In genomic region chr19:45164577-45165335, GRCh38 we compare ENCODE assay signal across 9 cellular contexts. TPM values are rescaled to one million over a fixed set of nuclear protein-coding genes. Genes with fewer than 3 reads are reported as not detected.
DNase-seq lines count a peak whose midpoint lies in the region; ATAC-seq and TF ChIP-seq lines count a peak whose summit lies in the region.
"Had no signal": no experiment of that assay in that cellular context is flagged by ENCODE, and none has a peak within 500 bp of the region (broad histone marks: within the 10 kb centered on the region; RNA-seq: fewer than 3 reads in every experiment).

No MANE protein-coding gene starts in this region.

- H3K27me3 Mint-ChIP-seq in memory B cell: peaks cover 11% of the 10 kb centered on the region

- DNase-seq in SHP77 treated with DMSO at 0.1 percent for 48 hours (lab: John Stamatoyannopoulos, UW): peak; percentile 17
- DNase-seq in brain microvascular endothelial cell: peak; percentile 45
- peak; percentile 26 to 46 for DNase-seq in memory B cell (ENCODE audit: low spot score in 2 of 2)
- DNase-seq in ureter (ENCODE audit: low spot score): peak; percentile 83
- DNase-seq in NCI-H2081 treated with DMSO at 0.1 percent for 48 hours (lab: John Stamatoyannopoulos, UW): no peak

- peak; percentile 81 for ATAC-seq in GM18511 (IDR thresholded peaks at IDR 0.05; ENCODE audit: unreplicated experiment)
- ATAC-seq in HG02798 (IDR thresholded peaks at IDR 0.05; ENCODE audit: poor library complexity, unreplicated experiment): peak; percentile 72
- ATAC-seq in memory B cell (ENCODE audit: low read depth): peak; percentile 89
- ATAC-seq in HG03135 (IDR thresholded peaks at IDR 0.05; ENCODE audit: unreplicated experiment): no peak

- TF ChIP-seq CTCF in brain microvascular endothelial cell (IDR thresholded peaks at IDR 0.05; ENCODE audit: low read depth, low read length, missing control alignments): peak; percentile 13

- H3K27me3 ChIP-seq in brain microvascular endothelial cell (replicated peaks): peaks cover 5% of the 10 kb centered on the region

- H3K4me3 ChIP-seq in brain microvascular endothelial cell (ENCODE audit: low read depth, low read length): no peak overlapping the region

- H3K36me3 Mint-ChIP-seq in memory B cell: no peaks in the 10 kb centered on the region

- H3K4me1 Mint-ChIP-seq in memory B cell: peaks cover 16% of the 10 kb centered on the region

- in situ Hi-C loops in brain microvascular endothelial cell (cut with HindIII; ENCODE audit: low pct_ligation_motif_present, low sequenced_read_pairs): no loop called here

- no peaks in the 10 kb centered on the region for H3K36me3 ChIP-seq in brain microvascular endothelial cell (replicated peaks)

- no peak overlapping the region for H3K27ac ChIP-seq in brain microvascular endothelial cell
- H3K27ac ChIP-seq: parathyroid adenoma had no signal

- H3K9me3 Mint-ChIP-seq in memory B cell: no peaks in the 10 kb centered on the region

- no peak overlapping the region for H3K4me3 Mint-ChIP-seq in memory B cell

- H3K27ac Mint-ChIP-seq in memory B cell: no peak overlapping the region

RNA-seq across cellular contexts. Expression of gene NKPD1, which starts 4.0 kb away (rescaled TPM):
- 0.60 TPM for total RNA-seq in ureter

RNA-seq across cellular contexts. Expression of gene TRAPPC6A, which starts 13.3 kb away (rescaled TPM):
- 37.7 TPM for total RNA-seq in ureter

RNA-seq across cellular contexts. Expression of gene BLOC1S3, which starts 13.8 kb away (rescaled TPM):
- total RNA-seq in ureter: 15.0 TPM
